Comparison of ENCODE assay signal across 1 cellular context in genomic region chr12:113058553-113058952, GRCh38.
A peak's percentile ranks its signal among the peaks of the same experiment; 100 is the strongest.
TF ChIP-seq lines count a peak whose summit lies in the region.

No MANE protein-coding gene starts in this region.

TF ChIP-seq in GM12878, 131 proteins besides CTCF, POLR2A, EP300 and RAD21:
- TF ChIP-seq ETV6 (conservative IDR thresholded peaks at IDR 0.05 in 1 of 2, IDR thresholded peaks at IDR 0.05 in 1 of 2; ENCODE audit: borderline replicate concordance in 1 of 2, low read depth in 1 of 2) (no peak), HSF1 (IDR thresholded peaks at IDR 0.05; ENCODE audit: low read depth, low read length) (no peak), ZNF384 (IDR thresholded peaks at IDR 0.05; ENCODE audit: borderline replicate concordance, low read depth, low read length) (no peak), SPI1 (IDR thresholded peaks at IDR 0.05; ENCODE audit: borderline replicate concordance, insufficient read depth, low read depth, low read length) (peak; percentile 74), ZNF217 (IDR thresholded peaks at IDR 0.05) (0 out of 2 replicates have a peak, but pooled peaks have one; percentile 62)
